ENCODE assay signal across 1 cellular context in the genomic region with DNA sequence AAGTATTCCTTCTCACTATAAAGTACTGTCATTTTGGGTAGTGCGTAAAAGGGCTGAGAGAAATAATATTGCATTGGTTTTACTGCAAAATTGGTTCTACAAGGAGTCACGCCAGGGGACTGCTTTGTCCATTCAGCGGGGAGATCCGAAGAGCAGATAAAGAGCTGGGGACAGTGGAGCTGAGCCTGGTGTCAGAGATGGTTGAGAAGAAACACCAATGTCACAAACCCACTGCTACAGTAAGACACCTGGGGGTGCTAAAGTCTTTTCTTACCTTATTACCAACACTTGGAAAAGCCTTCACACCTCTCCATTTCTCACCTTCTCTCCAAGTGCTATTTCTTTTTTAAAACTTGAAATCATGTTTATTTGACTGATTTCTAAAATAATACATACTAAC.
TF ChIP-seq lines count a peak whose summit lies in the region.

No MANE protein-coding gene starts in this region.

TF ChIP-seq in SK-N-SH treated with all-trans-retinoic acid at 6 μM for 48 hours, 23 proteins besides CTCF, POLR2A, EP300 and RAD21 (continued from another document):
- TF ChIP-seq, protein P1, sequence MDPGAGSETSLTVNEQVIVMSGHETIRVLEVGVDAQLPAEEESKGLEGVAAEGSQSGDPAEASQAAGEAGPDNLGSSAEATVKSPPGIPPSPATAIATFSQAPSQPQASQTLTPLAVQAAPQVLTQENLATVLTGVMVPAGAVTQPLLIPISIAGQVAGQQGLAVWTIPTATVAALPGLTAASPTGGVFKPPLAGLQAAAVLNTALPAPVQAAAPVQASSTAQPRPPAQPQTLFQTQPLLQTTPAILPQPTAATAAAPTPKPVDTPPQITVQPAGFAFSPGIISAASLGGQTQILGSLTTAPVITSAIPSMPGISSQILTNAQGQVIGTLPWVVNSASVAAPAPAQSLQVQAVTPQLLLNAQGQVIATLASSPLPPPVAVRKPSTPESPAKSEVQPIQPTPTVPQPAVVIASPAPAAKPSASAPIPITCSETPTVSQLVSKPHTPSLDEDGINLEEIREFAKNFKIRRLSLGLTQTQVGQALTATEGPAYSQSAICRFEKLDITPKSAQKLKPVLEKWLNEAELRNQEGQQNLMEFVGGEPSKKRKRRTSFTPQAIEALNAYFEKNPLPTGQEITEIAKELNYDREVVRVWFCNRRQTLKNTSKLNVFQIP (CRISPR knock-in tag; IDR thresholded peaks at IDR 0.05; ENCODE audit: borderline replicate concordance, low read depth): no peak
- no peak for TF ChIP-seq ZFP3 (CRISPR knock-in tag; IDR thresholded peaks at IDR 0.05)
- no peak for TF ChIP-seq SNAI2 (CRISPR knock-in tag; IDR thresholded peaks at IDR 0.05)
- TF ChIP-seq ZNF70 (CRISPR knock-in tag; IDR thresholded peaks at IDR 0.05): no peak
- no peak for TF ChIP-seq GLIS3 (CRISPR knock-in tag; IDR thresholded peaks at IDR 0.05)
- TF ChIP-seq BACH2 (CRISPR knock-in tag; IDR thresholded peaks at IDR 0.05; ENCODE audit: borderline replicate concordance): no peak
- no peak for TF ChIP-seq ESRRG (CRISPR knock-in tag; IDR thresholded peaks at IDR 0.05)
- TF ChIP-seq CSDC2 (CRISPR knock-in tag; IDR thresholded peaks at IDR 0.05): no peak
- no peak for TF ChIP-seq PPARA (CRISPR knock-in tag; IDR thresholded peaks at IDR 0.05; ENCODE audit: borderline replicate concordance)
- TF ChIP-seq ZNF565 (CRISPR knock-in tag; conservative IDR thresholded peaks at IDR 0.05; ENCODE audit: low read depth): no peak
- no peak for TF ChIP-seq ARNTL (CRISPR knock-in tag; IDR thresholded peaks at IDR 0.05; ENCODE audit: borderline replicate concordance, low read depth)
TF ChIP-seq in SK-N-SH treated with all-trans-retinoic acid at 6 μM for 48 hours: peak in this region for 0.
